Comparison of ENCODE assay signal across 8 cellular contexts in the genomic region with DNA sequence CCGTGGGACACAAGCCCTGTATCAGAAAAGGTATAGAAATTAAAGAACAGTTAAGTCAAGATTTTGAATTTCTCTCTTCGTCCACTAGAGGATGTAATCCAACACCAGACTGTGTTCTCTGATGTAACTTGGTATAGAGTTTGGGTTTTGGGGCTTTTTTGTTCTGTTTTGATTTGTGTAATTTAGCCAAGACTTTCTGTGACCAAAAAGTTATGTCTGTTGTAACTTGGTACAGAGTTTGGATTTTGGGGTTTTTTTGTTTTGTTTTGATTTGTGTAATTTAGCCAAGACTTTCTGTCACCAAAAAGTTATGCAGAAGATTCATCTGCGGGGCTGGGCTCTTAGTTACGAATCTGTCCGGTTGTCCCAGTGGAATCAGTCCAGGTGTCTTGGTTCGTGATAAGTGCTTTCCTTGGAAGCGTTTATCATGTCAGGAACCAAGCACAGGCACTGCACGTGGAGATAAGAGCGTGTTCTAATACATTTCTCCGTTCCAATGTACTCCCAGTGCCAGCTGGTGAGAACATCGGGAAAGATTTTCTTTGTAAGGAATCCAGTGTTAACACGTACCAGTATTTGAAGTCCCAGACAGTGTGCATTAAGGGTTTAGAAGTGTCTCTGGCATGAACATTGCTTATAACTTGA. TPM values are rescaled to one million over a fixed set of nuclear protein-coding genes. Genes with fewer than 3 reads are reported as not detected.
DNase-seq lines count a peak whose midpoint lies in the region; ATAC-seq and TF ChIP-seq lines count a peak whose summit lies in the region.

No MANE protein-coding gene starts in this region.

- DNase-seq in HCEC 1CT (peak; percentile 35), germinal center (ENCODE audit: low spot score) (peak; percentile 47), ecto neural progenitor cell (ENCODE audit: low spot score) (no peak), cortex of kidney (lab: John Stamatoyannopoulos, UW) (no peak)
- no peak for DNase-seq in activated CD8-positive, alpha-beta T cell treated with anti-CD3 and anti-CD28 coated beads for 36 hours
- no peak for DNase-seq in stimulated activated naive CD4-positive, alpha-beta T cell treated with Interleukin-2 at 50 U/mL for 16 hours (lab: John Stamatoyannopoulos, UW)

- H3K27ac ChIP-seq in C4-2B (no peak overlapping the region), rectal smooth muscle tissue (ENCODE audit: low read depth, low read length) (peak overlapping the region; percentile 40)

- peaks cover 16% of the 10 kb centered on the region for H3K36me3 ChIP-seq in rectal smooth muscle tissue (ENCODE audit: control insufficient read depth, insufficient read depth, low read length)

- no peaks in the 10 kb centered on the region for H3K27me3 ChIP-seq in rectal smooth muscle tissue (ENCODE audit: control insufficient read depth, insufficient read depth, low read length)

- no peaks in the 10 kb centered on the region for H3K9me3 Mint-ChIP-seq in activated CD8-positive, alpha-beta T cell treated with anti-CD3 and anti-CD28 coated beads for 36 hours

- H3K27ac Mint-ChIP-seq in activated CD8-positive, alpha-beta T cell treated with anti-CD3 and anti-CD28 coated beads for 36 hours: peak overlapping the region; percentile 86

- ATAC-seq in activated CD8-positive, alpha-beta T cell treated with anti-CD3 and anti-CD28 coated beads for 36 hours: peak; percentile 72

- CTCF ChIA-PET in activated CD8-positive, alpha-beta T cell treated with anti-CD3 and anti-CD28 coated beads for 36 hours (lab: Charles Lee): interaction anchor here (0.7 to 1.1 kb wide), 2 partner anchors 74 to 111 kb away, joined by 3 read pairs; no protein-coding TSS in a partner anchor

- no peak overlapping the region for H3K4me3 Mint-ChIP-seq in activated CD8-positive, alpha-beta T cell treated with anti-CD3 and anti-CD28 coated beads for 36 hours

- H3K4me1 ChIP-seq in rectal smooth muscle tissue (ENCODE audit: control insufficient read depth, insufficient read depth, low read length): peaks cover 17% of the 10 kb centered on the region

- H3K9ac ChIP-seq in rectal smooth muscle tissue (ENCODE audit: low read length): no peak overlapping the region

- intact Hi-C loops in activated CD8-positive, alpha-beta T cell treated with anti-CD3 and anti-CD28 coated beads for 36 hours (cut with micrococcal nuclease): no loop called here

- no peaks in the 10 kb centered on the region for H3K27me3 Mint-ChIP-seq in activated CD8-positive, alpha-beta T cell treated with anti-CD3 and anti-CD28 coated beads for 36 hours

- peak; percentile 87 for TF ChIP-seq CTCF in C4-2B (conservative IDR thresholded peaks at IDR 0.05)
- peak; percentile 86 for TF ChIP-seq CTCF in activated CD8-positive, alpha-beta T cell treated with anti-CD3 and anti-CD28 coated beads for 36 hours (IDR thresholded peaks at IDR 0.05)

- no peak overlapping the region for H3K4me3 ChIP-seq in rectal smooth muscle tissue (ENCODE audit: low read length)

- peaks cover 59% of the 10 kb centered on the region for H3K36me3 Mint-ChIP-seq in activated CD8-positive, alpha-beta T cell treated with anti-CD3 and anti-CD28 coated beads for 36 hours (ENCODE audit: low read depth)

- POLR2A ChIA-PET in activated CD8-positive, alpha-beta T cell treated with anti-CD3 and anti-CD28 coated beads for 36 hours (lab: Charles Lee): interaction anchor here (1.0 to 1.3 kb wide), 3 partner anchors 10 to 45 kb away, joined by 3 read pairs; no protein-coding TSS in a partner anchor

- peaks cover 54% of the 10 kb centered on the region for H3K4me1 Mint-ChIP-seq in activated CD8-positive, alpha-beta T cell treated with anti-CD3 and anti-CD28 coated beads for 36 hours (ENCODE audit: low read depth)

RNA-seq across cellular contexts. Expression of a gene that starts 44.1 kb away (rescaled TPM):
- 10 to 100 TPM; 79.7 to 91.6 TPM for total RNA-seq in activated CD8-positive, alpha-beta T cell treated with anti-CD3 and anti-CD28 coated beads for 36 hours

Comparison
In these comparisons a context has a peak if more than half of its experiments do, and no peak if none do; other contexts are left out.
1. DNase-seq: peak in HCEC 1CT (single experiment) and germinal center (single experiment); none in activated CD8-positive, alpha-beta T cell treated with anti-CD3 and anti-CD28 coated beads for 36 hours (single experiment), ecto neural progenitor cell (single experiment), cortex of kidney (single experiment) and stimulated activated naive CD4-positive, alpha-beta T cell treated with Interleukin-2 at 50 U/mL for 16 hours (single experiment).